ENCODE assay signal across 8 cellular contexts in the genomic region with DNA sequence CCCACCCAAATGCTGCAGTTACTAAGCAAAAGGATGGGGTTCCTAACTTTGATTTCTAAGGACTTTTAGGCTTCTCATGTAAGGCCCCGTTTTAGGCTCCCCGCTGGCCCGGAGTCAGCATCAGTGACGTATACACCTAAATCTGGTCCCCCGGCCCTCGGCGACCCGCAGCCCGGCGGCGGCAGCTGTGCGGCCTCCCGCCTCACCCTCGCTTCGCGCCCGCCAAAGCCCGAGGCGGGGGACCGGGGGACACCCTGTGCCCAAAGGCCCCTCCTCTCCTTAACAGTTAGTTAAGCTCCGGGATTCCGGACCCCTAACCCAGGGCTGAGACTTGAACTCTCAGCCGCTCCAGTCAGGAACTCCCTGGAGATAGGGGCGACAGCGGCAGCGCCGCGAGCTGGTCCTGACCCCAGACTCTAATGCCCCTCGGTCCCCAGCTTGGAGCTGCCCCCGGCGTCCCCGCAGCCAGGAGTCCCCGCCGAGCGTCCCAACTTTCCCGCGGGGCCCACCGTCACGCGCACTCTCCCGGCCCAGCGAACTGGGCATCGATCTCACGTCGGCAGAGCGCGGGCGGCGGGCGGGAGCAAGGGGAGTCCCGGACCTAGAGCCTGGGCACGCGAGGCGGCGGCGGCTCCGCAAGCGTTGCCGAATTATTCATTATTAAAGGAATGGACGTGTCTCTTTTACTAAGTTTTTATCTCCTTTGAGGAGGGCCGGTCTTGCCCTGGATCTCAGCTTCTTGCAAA. TPM values are rescaled to one million over a fixed set of nuclear protein-coding genes. Genes with fewer than 3 reads are reported as not detected.
DNase-seq lines count a peak whose midpoint lies in the region; ATAC-seq, FAIRE-seq and TF ChIP-seq lines count a peak whose summit lies in the region.

No MANE protein-coding gene starts in this region.

- ATAC-seq in gastroesophageal sphincter (no peak), pancreas (peak in 1 of 4 donors; percentile 9), GM19351 (IDR thresholded peaks at IDR 0.05; ENCODE audit: unreplicated experiment) (no peak)

- H3K4me3 ChIP-seq in gastroesophageal sphincter (peak overlapping the region; percentile 75 to 94), pancreas (peak overlapping the region; percentile 90 to 96 (median 92))

- no peak for TF ChIP-seq POLR2A in gastroesophageal sphincter (IDR thresholded peaks at IDR 0.05)

- no peak for TF ChIP-seq CTCF in gastroesophageal sphincter (IDR thresholded peaks at IDR 0.05)
- no peak for TF ChIP-seq CTCF in pancreas (IDR thresholded peaks at IDR 0.05)

- no peak for TF ChIP-seq EP300 in gastroesophageal sphincter (IDR thresholded peaks at IDR 0.05)

- intact Hi-C loops in pancreas (cut with DNase I), result no loop called here

- H3K9me3 ChIP-seq in gastroesophageal sphincter (no peaks in the 10 kb centered on the region), pancreas (no peaks in the 10 kb centered on the region)

- 0% methylated on average over 1 of the region's 61 CpGs; no CpG with 5 or more reads in 1 of the 2 donors for WGBS in gastroesophageal sphincter (ENCODE audit: low coverage in 1 of 2), 2 donors
- WGBS in pancreas, 2 donors, result 0 to 1% methylated on average over 52 to 61 of the region's 61 CpGs

- H3K4me1 ChIP-seq in gastroesophageal sphincter, result peaks cover 0 to 45% (median 0%) of the 10 kb centered on the region in 3 donors
- peaks cover 9 to 25% (median 17%) of the 10 kb centered on the region in 3 donors for H3K4me1 ChIP-seq in pancreas

- no peaks in the 10 kb centered on the region for H3K27me3 ChIP-seq in gastroesophageal sphincter
- H3K27me3 ChIP-seq in pancreas, result no peaks in the 10 kb centered on the region

- no peak for FAIRE-seq in pancreas (lab: Jason Lieb, UNC)

- peak overlapping the region in 3 of 4 donors; percentile 87 to 96 (median 93) for H3K27ac ChIP-seq in gastroesophageal sphincter
- H3K27ac ChIP-seq in pancreas, result peak overlapping the region; percentile 52 to 96 (median 65)

- DNase-seq in NCI-H82 (lab: John Stamatoyannopoulos, UW) (peak; percentile 18), NCI-H82 treated with DMSO at 0.1 percent for 48 hours (lab: John Stamatoyannopoulos, UW; ENCODE audit: unreplicated experiment) (no peak), activated T-helper 1 cell treated with Interleukin-2 at 50 U/mL for 16 hours (ENCODE audit: low read depth) (peak; percentile 25), pancreas (peak; percentile 42 to 83 (median 60)), Kasumi-1 (lab: John Stamatoyannopoulos, UW) (no peak), 8988T (no peak)

- H3K36me3 ChIP-seq in gastroesophageal sphincter (no peaks in the 10 kb centered on the region), pancreas (no peaks in the 10 kb centered on the region)

RNA-seq across cellular contexts. Expression of a gene that starts 1.5 kb away (rescaled TPM):
- total RNA-seq in gastroesophageal sphincter (10 to 100 TPM; 11.6 to 15.9 (median 13.9) TPM), pancreas (10 to 100 TPM in 5 of 6 donors, 1 to 10 TPM in 1; 8.3 to 15.7 (median 12.8) TPM)
- polyA plus RNA-seq in pancreas, result 1 to 10 TPM; 2.5 to 3.6 TPM

Comparison
In these comparisons a context has a peak if more than half of its experiments do, and no peak if none do; other contexts are left out.
1. DNase-seq: peak in NCI-H82 (single experiment), activated T-helper 1 cell treated with Interleukin-2 at 50 U/mL for 16 hours (single experiment) and pancreas (6 of 6); none in NCI-H82 treated with DMSO at 0.1 percent for 48 hours (single experiment), Kasumi-1 (0 of 2) and 8988T (single experiment).